17 cellular contexts compared by ENCODE assay signal in genomic region chr4:88333741-88334405, GRCh38. TPM values are rescaled to one million over a fixed set of nuclear protein-coding genes. Genes with fewer than 3 reads are reported as not detected.
DNase-seq lines count a peak whose midpoint lies in the region; ATAC-seq and TF ChIP-seq lines count a peak whose summit lies in the region.
"Had no signal": no experiment of that assay in that cellular context is flagged by ENCODE, and none has a peak within 500 bp of the region (broad histone marks: within the 10 kb centered on the region; RNA-seq: fewer than 3 reads in every experiment).

No MANE protein-coding gene starts in this region.

- intact Hi-C loops in activated CD4-positive, alpha-beta memory T cell treated with anti-CD3 and anti-CD28 coated beads for 36 hours (cut with micrococcal nuclease) = no loop called here
- intact Hi-C loops in activated T-helper 1 cell treated with anti-CD3 and anti-CD28 coated beads, Interleukin-12 subunit alpha, Interleukin-12 subunit beta, Interleukin-2, Interleukin-4 antibody, amounts not matched to agents 30 ng/mL and 10 ng/mL and 1 ng/mL, durations not matched to agents 14 hours and 24 hours and 36 hours (cut with micrococcal nuclease) = no loop called here

- peaks cover 15% of the 10 kb centered on the region for H3K4me1 Mint-ChIP-seq in activated CD4-positive, alpha-beta memory T cell treated with anti-CD3 and anti-CD28 coated beads, Interleukin-2, amount 10 ng/mL, durations not matched to agents 7 days and 5 days
- no peaks in the 10 kb centered on the region for H3K4me1 Mint-ChIP-seq in activated CD4-positive, alpha-beta memory T cell treated with anti-CD3 and anti-CD28 coated beads for 36 hours (ENCODE audit: low read depth)
- H3K4me1 Mint-ChIP-seq in activated T-helper 1 cell treated with anti-CD3 and anti-CD28 coated beads, Interleukin-12 subunit alpha, Interleukin-12 subunit beta, Interleukin-2, Interleukin-4 antibody, amounts not matched to agents 30 ng/mL and 10 ng/mL and 1 ng/mL, durations not matched to agents 14 hours and 24 hours and 36 hours (ENCODE audit: low read depth) = peaks cover 13% of the 10 kb centered on the region

- no peak overlapping the region for H3K4me3 ChIP-seq in fibroblast of the aortic adventitia (ENCODE audit: low read depth, low read length)
- no peak overlapping the region for H3K4me3 ChIP-seq in Peyer's patch
- H3K4me3 ChIP-seq: adrenal gland, thyroid gland had no signal

- no peaks in the 10 kb centered on the region for H3K36me3 ChIP-seq in Peyer's patch
- H3K36me3 ChIP-seq: adrenal gland, thyroid gland had no signal

- peaks cover 12% of the 10 kb centered on the region for H3K27me3 Mint-ChIP-seq in activated CD4-positive, alpha-beta memory T cell treated with anti-CD3 and anti-CD28 coated beads, Interleukin-2, amount 10 ng/mL, durations not matched to agents 7 days and 5 days
- H3K27me3 Mint-ChIP-seq in activated CD4-positive, alpha-beta memory T cell treated with anti-CD3 and anti-CD28 coated beads for 36 hours = peaks cover 2% of the 10 kb centered on the region
- peaks cover 4% of the 10 kb centered on the region for H3K27me3 Mint-ChIP-seq in activated T-helper 1 cell treated with anti-CD3 and anti-CD28 coated beads, Interleukin-12 subunit alpha, Interleukin-12 subunit beta, Interleukin-2, Interleukin-4 antibody, amounts not matched to agents 30 ng/mL and 10 ng/mL and 1 ng/mL, durations not matched to agents 14 hours and 24 hours and 36 hours (ENCODE audit: insufficient read depth)

- no peaks in the 10 kb centered on the region for H3K4me1 ChIP-seq in Peyer's patch
- H3K4me1 ChIP-seq: adrenal gland had no signal

- H3K27me3 ChIP-seq in Peyer's patch = no peaks in the 10 kb centered on the region
- H3K27me3 ChIP-seq: adrenal gland, thyroid gland had no signal

- peak overlapping the region; percentile 11 for H3K27ac Mint-ChIP-seq in activated CD4-positive, alpha-beta memory T cell treated with anti-CD3 and anti-CD28 coated beads, Interleukin-2, amount 10 ng/mL, durations not matched to agents 7 days and 5 days
- H3K27ac Mint-ChIP-seq in activated CD4-positive, alpha-beta memory T cell treated with anti-CD3 and anti-CD28 coated beads for 36 hours = no peak overlapping the region
- peak overlapping the region; percentile 45 for H3K27ac Mint-ChIP-seq in activated T-helper 1 cell treated with anti-CD3 and anti-CD28 coated beads, Interleukin-12 subunit alpha, Interleukin-12 subunit beta, Interleukin-2, Interleukin-4 antibody, amounts not matched to agents 30 ng/mL and 10 ng/mL and 1 ng/mL, durations not matched to agents 14 hours and 24 hours and 36 hours

- no peak overlapping the region for H3K27ac ChIP-seq in Peyer's patch
- H3K27ac ChIP-seq: adrenal gland, thyroid gland had no signal

- no peak for TF ChIP-seq POLR2A in Peyer's patch (IDR thresholded peaks at IDR 0.05)

- no peak overlapping the region for H3K4me3 Mint-ChIP-seq in activated CD4-positive, alpha-beta memory T cell treated with anti-CD3 and anti-CD28 coated beads, Interleukin-2, amount 10 ng/mL, durations not matched to agents 7 days and 5 days
- no peak overlapping the region for H3K4me3 Mint-ChIP-seq in activated CD4-positive, alpha-beta memory T cell treated with anti-CD3 and anti-CD28 coated beads for 36 hours
- no peak overlapping the region for H3K4me3 Mint-ChIP-seq in activated T-helper 1 cell treated with anti-CD3 and anti-CD28 coated beads, Interleukin-12 subunit alpha, Interleukin-12 subunit beta, Interleukin-2, Interleukin-4 antibody, amounts not matched to agents 30 ng/mL and 10 ng/mL and 1 ng/mL, durations not matched to agents 14 hours and 24 hours and 36 hours

- POLR2A ChIA-PET in activated CD4-positive, alpha-beta memory T cell treated with anti-CD3 and anti-CD28 coated beads, Interleukin-2, amount 10 ng/mL, durations not matched to agents 7 days and 5 days (lab: Charles Lee) = interaction anchor here (1.4 kb wide), 1 partner anchor 50 kb away, joined by 4 read pairs; no protein-coding TSS in a partner anchor
- POLR2A ChIA-PET in activated CD4-positive, alpha-beta memory T cell treated with anti-CD3 and anti-CD28 coated beads for 36 hours (lab: Charles Lee) = no interaction called here

- H3K36me3 Mint-ChIP-seq in activated CD4-positive, alpha-beta memory T cell treated with anti-CD3 and anti-CD28 coated beads, Interleukin-2, amount 10 ng/mL, durations not matched to agents 7 days and 5 days (ENCODE audit: low read depth) = peaks cover 2% of the 10 kb centered on the region
- H3K36me3 Mint-ChIP-seq in activated CD4-positive, alpha-beta memory T cell treated with anti-CD3 and anti-CD28 coated beads for 36 hours = no peaks in the 10 kb centered on the region
- peaks cover 5% of the 10 kb centered on the region for H3K36me3 Mint-ChIP-seq in activated T-helper 1 cell treated with anti-CD3 and anti-CD28 coated beads, Interleukin-12 subunit alpha, Interleukin-12 subunit beta, Interleukin-2, Interleukin-4 antibody, amounts not matched to agents 30 ng/mL and 10 ng/mL and 1 ng/mL, durations not matched to agents 14 hours and 24 hours and 36 hours (ENCODE audit: low read depth)

- DNase-seq in activated CD4-positive, alpha-beta memory T cell treated with anti-CD3 and anti-CD28 coated beads, Interleukin-2, amount 10 ng/mL, durations not matched to agents 7 days and 5 days = no peak
- no peak for DNase-seq in activated CD4-positive, alpha-beta memory T cell treated with anti-CD3 and anti-CD28 coated beads for 36 hours
- no peak for DNase-seq in activated T-helper 1 cell treated with anti-CD3 and anti-CD28 coated beads, Interleukin-12 subunit alpha, Interleukin-12 subunit beta, Interleukin-2, Interleukin-4 antibody, amounts not matched to agents 30 ng/mL and 10 ng/mL and 1 ng/mL, durations not matched to agents 14 hours and 24 hours and 36 hours (ENCODE audit: low spot score)
- DNase-seq in fibroblast of the aortic adventitia (ENCODE audit: low read depth) (peak; percentile 84), stromal cell of bone marrow (ENCODE audit: low read depth) (peak; percentile 76), Peyer's patch (no peak)
- DNase-seq: activated CD4-positive, alpha-beta T cell treated with anti-CD3 and anti-CD28 coated beads, Interleukin-2, amount 50 U/mL, for 1 hour; activated T-cell treated with anti-CD3 and anti-CD28 coated beads, Interleukin-2, amount 50 U/mL, for 48 hours; adrenal gland; hypothalamus; kidney glomerular epithelial cell; stimulated activated CD4-positive, alpha-beta T cell treated with anti-CD3 and anti-CD28 coated beads, Interleukin-4, amount 100 ng/mL, for 1 hour; thyroid gland had no signal

- CTCF ChIA-PET in activated CD4-positive, alpha-beta memory T cell treated with anti-CD3 and anti-CD28 coated beads, Interleukin-2, amount 10 ng/mL, durations not matched to agents 7 days and 5 days (lab: Charles Lee) = no interaction called here
- CTCF ChIA-PET in activated CD4-positive, alpha-beta memory T cell treated with anti-CD3 and anti-CD28 coated beads for 36 hours (lab: Charles Lee) = no interaction called here

- no peaks in the 10 kb centered on the region for H3K9me3 ChIP-seq in Peyer's patch
- H3K9me3 ChIP-seq: adrenal gland, thyroid gland had no signal

- peaks cover 2% of the 10 kb centered on the region for H3K9me3 Mint-ChIP-seq in activated CD4-positive, alpha-beta memory T cell treated with anti-CD3 and anti-CD28 coated beads, Interleukin-2, amount 10 ng/mL, durations not matched to agents 7 days and 5 days
- H3K9me3 Mint-ChIP-seq in activated CD4-positive, alpha-beta memory T cell treated with anti-CD3 and anti-CD28 coated beads for 36 hours = no peaks in the 10 kb centered on the region
- H3K9me3 Mint-ChIP-seq in activated T-helper 1 cell treated with anti-CD3 and anti-CD28 coated beads, Interleukin-12 subunit alpha, Interleukin-12 subunit beta, Interleukin-2, Interleukin-4 antibody, amounts not matched to agents 30 ng/mL and 10 ng/mL and 1 ng/mL, durations not matched to agents 14 hours and 24 hours and 36 hours = no peaks in the 10 kb centered on the region

- no peak for TF ChIP-seq CTCF in fibroblast of the aortic adventitia (IDR thresholded peaks at IDR 0.05; ENCODE audit: insufficient read depth, low read length)
- no peak for TF ChIP-seq CTCF in Peyer's patch (IDR thresholded peaks at IDR 0.05)

- no peak for ATAC-seq in GM18868 (IDR thresholded peaks at IDR 0.05; ENCODE audit: unreplicated experiment)
- no peak for ATAC-seq in HG03139 (IDR thresholded peaks at IDR 0.05; ENCODE audit: unreplicated experiment)
- ATAC-seq: Panc1, SK-N-SH treated with all-trans-retinoic acid at 6 μM for 48 hours had no signal

RNA-seq across cellular contexts. Expression of gene HERC6, which starts 44.8 kb away (rescaled TPM):
- total RNA-seq in activated CD4-positive, alpha-beta memory T cell treated with anti-CD3 and anti-CD28 coated beads, Interleukin-2, amount 10 ng/mL, durations not matched to agents 7 days and 5 days = 10 to 100 TPM; 47.5 to 49.0 TPM
- 10 to 100 TPM; 12.4 to 12.5 TPM for total RNA-seq in activated CD4-positive, alpha-beta memory T cell treated with anti-CD3 and anti-CD28 coated beads for 36 hours
- total RNA-seq in activated T-helper 1 cell treated with anti-CD3 and anti-CD28 coated beads, Interleukin-12 subunit alpha, Interleukin-12 subunit beta, Interleukin-2, Interleukin-4 antibody, amounts not matched to agents 30 ng/mL and 10 ng/mL and 1 ng/mL, durations not matched to agents 14 hours and 24 hours and 36 hours = 6.0 and 9.1 TPM in 2 replicates
- total RNA-seq in fibroblast of the aortic adventitia (ENCODE audit: low replicate concordance) (4.9 and 14.0 TPM in 2 replicates), Peyer's patch (10 to 100 TPM in 1 of 4 donors, 1 to 10 TPM in 3; 5.8 to 17.2 (median 9.5) TPM)

RNA-seq across cellular contexts. Expression of gene PPM1K, which starts 49.5 kb away (rescaled TPM):
- 100 to 1,000 TPM in 1 of 2 experiments, 10 to 100 TPM in 1; 96.9 to 101 TPM for total RNA-seq in activated CD4-positive, alpha-beta memory T cell treated with anti-CD3 and anti-CD28 coated beads, Interleukin-2, amount 10 ng/mL, durations not matched to agents 7 days and 5 days
- 10 to 100 TPM; 63.7 to 65.5 TPM for total RNA-seq in activated CD4-positive, alpha-beta memory T cell treated with anti-CD3 and anti-CD28 coated beads for 36 hours
- 37.3 and 39.5 TPM in 2 replicates for total RNA-seq in activated T-helper 1 cell treated with anti-CD3 and anti-CD28 coated beads, Interleukin-12 subunit alpha, Interleukin-12 subunit beta, Interleukin-2, Interleukin-4 antibody, amounts not matched to agents 30 ng/mL and 10 ng/mL and 1 ng/mL, durations not matched to agents 14 hours and 24 hours and 36 hours
- total RNA-seq in fibroblast of the aortic adventitia (ENCODE audit: low replicate concordance) (11.1 and 144 TPM in 2 replicates), Peyer's patch (10 to 100 TPM in 2 of 4 donors, 1 to 10 TPM in 2; 7.0 to 75.1 (median 14.2) TPM)

Comparison
In these comparisons a context has a peak if more than half of its experiments do, and no peak if none do; other contexts are left out.
1. DNase-seq: peak in fibroblast of the aortic adventitia (single experiment) and stromal cell of bone marrow (single experiment); none in activated CD4-positive, alpha-beta memory T cell treated with anti-CD3 and anti-CD28 coated beads, Interleukin-2, amount 10 ng/mL, durations not matched to agents 7 days and 5 days (single experiment), activated CD4-positive, alpha-beta memory T cell treated with anti-CD3 and anti-CD28 coated beads for 36 hours (single experiment), activated T-helper 1 cell treated with anti-CD3 and anti-CD28 coated beads, Interleukin-12 subunit alpha, Interleukin-12 subunit beta, Interleukin-2, Interleukin-4 antibody, amounts not matched to agents 30 ng/mL and 10 ng/mL and 1 ng/mL, durations not matched to agents 14 hours and 24 hours and 36 hours (single experiment) and Peyer's patch (0 of 3).